In the genomic region with DNA sequence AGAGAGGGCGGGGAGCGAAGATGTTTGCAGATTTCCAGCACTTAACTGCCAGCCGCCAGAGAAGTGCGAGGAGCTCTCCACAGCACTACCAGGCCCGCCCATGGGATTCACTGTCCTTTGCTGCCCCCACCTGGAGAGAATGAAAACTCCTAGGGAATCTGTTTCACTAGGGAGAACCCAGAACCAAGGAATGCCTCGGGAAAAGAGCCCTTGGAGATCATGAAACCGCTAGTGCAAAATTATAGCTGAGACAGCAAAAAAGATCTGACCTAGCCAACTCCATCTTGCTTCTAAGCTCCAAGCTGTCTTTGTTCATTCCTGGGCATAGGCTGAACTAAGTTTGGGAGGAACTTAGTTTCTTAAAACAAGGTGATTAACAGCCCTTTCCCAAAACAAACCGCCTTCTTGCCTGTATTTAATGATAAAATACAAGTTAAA, we compare ENCODE assay signal across 8 cellular contexts.
DNase-seq lines count a peak whose midpoint lies in the region; ATAC-seq and TF ChIP-seq lines count a peak whose summit lies in the region.

No MANE protein-coding gene starts in this region.

- peaks cover 6% of the 10 kb centered on the region for H3K4me1 Mint-ChIP-seq in MCF 10A (ENCODE audit: insufficient read depth, unreplicated experiment)
- H3K4me1 Mint-ChIP-seq in immature natural killer cell = peaks cover 7 to 15% of the 10 kb centered on the region in 2 donors

- TF ChIP-seq CTCF in VCaP (conservative IDR thresholded peaks at IDR 0.05) = peak; percentile 73
- TF ChIP-seq CTCF in MCF 10A (IDR thresholded peaks at IDR 0.05; ENCODE audit: unreplicated experiment) = peak; percentile 88

- ATAC-seq in HG02938 (IDR thresholded peaks at IDR 0.05; ENCODE audit: unreplicated experiment) = no peak

- CTCF ChIA-PET in HEK293T (lab: Yijun Ruan, JAX) (interaction anchor here (0.6 to 1.2 kb wide), 14 partner anchors 14 to 971 kb away, joined by 3 to 6 read pairs (median 4); a partner anchor contains a TSS), MCF 10A (lab: Yijun Ruan, JAX) (interaction anchor here (0.5 to 6.6 kb wide), 69 partner anchors 8 to 1346 kb away, joined by 3 to 196 read pairs (median 5); a partner anchor contains a TSS)

- intact Hi-C loops in MCF 10A (cut with micrococcal nuclease) = loop anchor here (1.0 to 2.0 kb wide), 2 partner anchors 758 to 1302 kb away; a partner anchor contains a TSS

- peak; percentile 85 for DNase-seq in CD1c-positive myeloid dendritic cell (ENCODE audit: extremely low spot score)
- DNase-seq in HEK293T (ENCODE audit: extremely low spot score) = peak; percentile 73
- peak; percentile 91 for DNase-seq in NCI-H2227 (lab: John Stamatoyannopoulos, UW; ENCODE audit: unreplicated experiment)
- DNase-seq in MCF 10A (ENCODE audit: unreplicated experiment) = peak; percentile 92
- DNase-seq in immature natural killer cell = peak; percentile 53 to 62 (median 58)
- peak; percentile 40 to 74 (median 61) for DNase-seq in stimulated activated CD4-positive, alpha-beta T cell treated with anti-CD3 and anti-CD28 coated beads, Interleukin-12 subunit alpha, Interleukin-12 subunit beta, amount 100 ng/mL, for 48 hours (ENCODE audit: low read depth in 2 of 3, low spot score in 1 of 3)

- no TSS peak for BruUV-seq in MCF 10A (replicated peaks; lab: Mats Ljungman, UMichigan)

- POLR2A ChIA-PET in HEK293T (lab: Yijun Ruan, JAX) (interaction anchor here (1.2 to 1.5 kb wide), 2 partner anchors 14 to 129 kb away, joined by 3 to 6 read pairs; a partner anchor contains a TSS), MCF 10A (lab: Yijun Ruan, JAX) (interaction anchor here (0.6 to 2.2 kb wide), 19 partner anchors 12 to 797 kb away, joined by 3 to 7 read pairs (median 3); a partner anchor contains a TSS)

- H3K27ac Mint-ChIP-seq in MCF 10A (ENCODE audit: low read depth, unreplicated experiment) = no peak overlapping the region
- no peak overlapping the region for H3K27ac Mint-ChIP-seq in immature natural killer cell

- H3K36me3 Mint-ChIP-seq in MCF 10A (ENCODE audit: insufficient read depth, unreplicated experiment) (no peaks in the 10 kb centered on the region), immature natural killer cell (no peaks in the 10 kb centered on the region)

- H3K27ac ChIP-seq in VCaP = no peak overlapping the region

- no peaks in the 10 kb centered on the region for H3K27me3 Mint-ChIP-seq in MCF 10A (ENCODE audit: insufficient read depth, unreplicated experiment)
- H3K27me3 Mint-ChIP-seq in immature natural killer cell (ENCODE audit: low read depth in 3 of 3) = peaks cover 9 to 14% (median 9%) of the 10 kb centered on the region in 3 donors

- H3K9me3 Mint-ChIP-seq in MCF 10A (ENCODE audit: unreplicated experiment) (no peaks in the 10 kb centered on the region), immature natural killer cell (no peaks in the 10 kb centered on the region)

- H3K4me3 Mint-ChIP-seq in MCF 10A (ENCODE audit: unreplicated experiment) (no peak overlapping the region), immature natural killer cell (no peak overlapping the region)

TF ChIP-seq in HEK293T, 16 proteins besides CTCF, POLR2A, EP300 and RAD21:
- TF ChIP-seq L3MBTL2 (conservative IDR thresholded peaks at IDR 0.05) = peak; percentile 23; the same call in 1 of the 2 replicates
- TF ChIP-seq NFRKB (IDR thresholded peaks at IDR 0.05) = no peak
TF ChIP-seq in HEK293T: peak in this region for 1.
